Comparison of ENCODE assay signal across 35 cellular contexts in genomic region chr5:1115123-1115815, GRCh38.
"Had no signal": no experiment of that assay in that cellular context is flagged by ENCODE, and none has a peak within 500 bp of the region (broad histone marks: within the 10 kb centered on the region; RNA-seq: fewer than 3 reads in every experiment).

No MANE protein-coding gene starts in this region.

- H3K27ac ChIP-seq: ascending aorta, cardiac muscle cell, Peyer's patch, SJSA1, VCaP had no signal

- H3K27me3 ChIP-seq: ascending aorta, cardiac muscle cell, Peyer's patch had no signal

- ATAC-seq: activated T-cell treated with anti-CD3 and anti-CD28 coated beads, Interleukin-2, amount 50 U/mL, for 4 hours; PC-3 had no signal

- H3K36me3 Mint-ChIP-seq: activated CD4-positive, alpha-beta memory T cell treated with anti-CD3 and anti-CD28 coated beads for 36 hours; activated naive CD8-positive, alpha-beta T cell treated with anti-CD3 and anti-CD28 coated beads for 36 hours had no signal

- H3K27ac Mint-ChIP-seq: activated B cell treated with CpG ODN at 0.5 μM for 24 hours; activated CD4-positive, alpha-beta memory T cell treated with anti-CD3 and anti-CD28 coated beads for 36 hours; activated naive CD4-positive, alpha-beta T cell treated with anti-CD3 and anti-CD28 coated beads, Interleukin-2, amount 10 ng/mL, durations not matched to agents 7 days and 5 days; activated naive CD8-positive, alpha-beta T cell treated with anti-CD3 and anti-CD28 coated beads for 36 hours; activated T-helper 1 cell treated with anti-CD3 and anti-CD28 coated beads, Interleukin-12 subunit alpha, Interleukin-12 subunit beta, Interleukin-2, Interleukin-4 antibody, amounts not matched to agents 30 ng/mL and 10 ng/mL and 1 ng/mL, durations not matched to agents 14 hours and 24 hours and 36 hours had no signal

- H3K4me3 Mint-ChIP-seq: activated B cell treated with CpG ODN at 0.5 μM for 24 hours; activated CD4-positive, alpha-beta memory T cell treated with anti-CD3 and anti-CD28 coated beads for 36 hours; activated naive CD8-positive, alpha-beta T cell treated with anti-CD3 and anti-CD28 coated beads for 36 hours; activated T-cell treated with anti-CD3 and anti-CD28 coated beads, Interleukin-2, amount 50 U/mL, for 4 hours; central memory CD8-positive, alpha-beta T cell had no signal

- H3K9me3 Mint-ChIP-seq: activated B cell treated with CpG ODN at 0.5 μM for 24 hours; activated CD4-positive, alpha-beta memory T cell treated with anti-CD3 and anti-CD28 coated beads for 36 hours; activated naive CD4-positive, alpha-beta T cell treated with anti-CD3 and anti-CD28 coated beads, Interleukin-2, amount 10 ng/mL, durations not matched to agents 7 days and 5 days; activated naive CD8-positive, alpha-beta T cell treated with anti-CD3 and anti-CD28 coated beads for 36 hours; activated T-cell treated with anti-CD3 and anti-CD28 coated beads, Interleukin-2, amount 50 U/mL, for 4 hours; activated T-helper 1 cell treated with anti-CD3 and anti-CD28 coated beads, Interleukin-12 subunit alpha, Interleukin-12 subunit beta, Interleukin-2, Interleukin-4 antibody, amounts not matched to agents 30 ng/mL and 10 ng/mL and 1 ng/mL, durations not matched to agents 14 hours and 24 hours and 36 hours; central memory CD8-positive, alpha-beta T cell had no signal

- H3K9ac ChIP-seq: SK-N-SH had no signal

- H3K4me2 ChIP-seq: SK-N-SH had no signal

- H3K27me3 Mint-ChIP-seq: activated CD4-positive, alpha-beta memory T cell treated with anti-CD3 and anti-CD28 coated beads for 36 hours; activated naive CD8-positive, alpha-beta T cell treated with anti-CD3 and anti-CD28 coated beads for 36 hours had no signal

- DNase-seq: activated B cell treated with CpG ODN at 0.5 μM for 24 hours; activated CD4-positive, alpha-beta memory T cell treated with anti-CD3 and anti-CD28 coated beads for 36 hours; activated CD4-positive, alpha-beta T cell treated with anti-CD3 and anti-CD28 coated beads for 4 hours; activated CD4-positive, alpha-beta T cell treated with anti-CD3 and anti-CD28 coated beads, Interleukin-2, amount 50 U/mL, for 1 hour; activated CD4-positive, CD25-positive, alpha-beta regulatory T cell treated with anti-CD3 and anti-CD28 coated beads, Interleukin-2, amount 50 U/mL, for 72 hours; activated CD8-positive, alpha-beta memory T cell treated with anti-CD3 and anti-CD28 coated beads, Interleukin-2, amount 50 U/mL, for 4 hours; activated gamma-delta T cell treated with Interleukin-2 at 50 U/mL for 16 hours; activated naive CD4-positive, alpha-beta T cell treated with anti-CD3 and anti-CD28 coated beads, Interleukin-2, amount 10 ng/mL, durations not matched to agents 7 days and 5 days; activated naive CD8-positive, alpha-beta T cell treated with anti-CD3 and anti-CD28 coated beads for 36 hours; activated T-cell treated with anti-CD3 and anti-CD28 coated beads for 4 hours; activated T-cell treated with anti-CD3 and anti-CD28 coated beads, Interleukin-2, amount 50 U/mL, for 4 hours; amniotic stem cell; MM.1S; MV-4-11; NCI-H1092; NCI-H1436 treated with DMSO at 0.1 percent for 48 hours; NCI-H1694 treated with DMSO at 0.1 percent for 48 hours; NCI-H2029; NCI-H510A; NCI-H526; NCI-H748 treated with DMSO at 0.1 percent for 48 hours; NK-92 treated with Interleukin-12 subunit alpha and Interleukin-12 subunit beta, amount 100 ng/mL, for 24 hours; PC-3; Peyer's patch; RPMI8226; SHP77 treated with DMSO at 0.1 percent for 48 hours; SK-N-SH; T-helper 2 cell; T-helper 9 cell had no signal

- H3K4me3 ChIP-seq: ascending aorta, cardiac muscle cell, Peyer's patch, SJSA1 had no signal

- H3K36me3 ChIP-seq: ascending aorta, cardiac muscle cell, Peyer's patch had no signal

- H3K9me3 ChIP-seq: ascending aorta, Peyer's patch, SK-N-SH had no signal

- H3K4me1 ChIP-seq: ascending aorta had no signal
